12 cellular contexts compared by ENCODE assay signal in the genomic region with DNA sequence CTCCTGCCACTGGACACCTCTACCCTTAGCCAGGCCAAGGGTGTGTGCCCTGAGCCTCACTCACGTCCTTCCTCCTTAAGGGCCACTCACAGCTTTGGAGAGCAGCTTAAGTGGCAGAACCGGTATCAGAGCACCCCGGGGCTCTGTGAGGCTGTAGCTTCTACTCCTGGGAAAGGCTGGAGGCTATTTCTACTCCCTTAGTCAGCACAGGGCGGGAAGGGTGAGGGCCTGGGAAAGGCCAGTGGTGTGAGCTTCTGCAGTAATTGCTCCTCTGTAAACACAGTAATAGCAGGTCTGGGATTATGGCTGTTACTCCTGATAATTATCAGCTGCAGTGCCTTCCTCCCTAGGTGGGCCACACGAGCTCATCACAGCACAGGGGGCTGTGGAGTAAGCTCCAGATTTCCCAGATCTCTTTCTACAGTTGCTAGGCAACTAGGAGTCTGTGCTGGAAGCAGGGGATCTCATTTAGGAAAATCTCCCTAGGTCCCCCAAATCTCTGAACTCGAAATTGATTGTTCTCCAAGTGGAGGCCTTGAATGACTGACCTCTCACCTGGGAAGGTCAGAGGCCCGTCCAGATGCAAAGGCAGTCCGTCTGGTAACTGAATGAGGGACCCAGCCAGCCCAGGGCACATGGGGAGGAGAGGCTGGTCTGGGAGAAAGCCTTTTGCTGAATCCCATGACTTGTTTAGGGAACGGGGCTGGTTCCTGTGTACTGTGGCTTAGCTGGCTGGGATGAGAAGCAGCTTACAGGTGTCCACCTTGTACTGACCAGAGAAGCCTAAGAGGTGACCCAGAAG. TPM values are rescaled to one million over a fixed set of nuclear protein-coding genes. Genes with fewer than 3 reads are reported as not detected.
DNase-seq lines count a peak whose midpoint lies in the region; ATAC-seq and TF ChIP-seq lines count a peak whose summit lies in the region.
"Had no signal": no experiment of that assay in that cellular context is flagged by ENCODE, and none has a peak within 500 bp of the region (broad histone marks: within the 10 kb centered on the region; RNA-seq: fewer than 3 reads in every experiment).

No MANE protein-coding gene starts in this region.

- peak overlapping the region; percentile 30 to 47 for H3K18ac ChIP-seq in mesenchymal stem cell (ENCODE audit: low read depth in 1 of 2, low read length in 2 of 2)

- peak overlapping the region in 1 of 2 experiments; percentile 64 for H3K4ac ChIP-seq in mesenchymal stem cell (ENCODE audit: low read depth in 1 of 2, low read length in 2 of 2)

- H3K79me1 ChIP-seq in mesenchymal stem cell (replicated peaks; ENCODE audit: low read length, poor library complexity, severe bottlenecking): no peaks in the 10 kb centered on the region

- H3K4me2 ChIP-seq in mesenchymal stem cell (ENCODE audit: low read length, poor library complexity, severe bottlenecking): no peak overlapping the region

- peak overlapping the region; percentile 44 for H2BK15ac ChIP-seq in mesenchymal stem cell (ENCODE audit: low read depth, poor library complexity, severe bottlenecking)

- H2BK12ac ChIP-seq in mesenchymal stem cell (ENCODE audit: low read length in 2 of 2): peak overlapping the region; percentile 7 to 12

- H3K14ac ChIP-seq in mesenchymal stem cell (ENCODE audit: low read length in 2 of 2): peak overlapping the region in 1 of 2 experiments; percentile 3

- H2BK5ac ChIP-seq in mesenchymal stem cell (ENCODE audit: low read depth, low read length, poor library complexity, severe bottlenecking): no peak overlapping the region

- no peak overlapping the region for H3K23ac ChIP-seq in mesenchymal stem cell (ENCODE audit: low read length in 2 of 2)

- ATAC-seq in GM21423 (IDR thresholded peaks at IDR 0.05; ENCODE audit: unreplicated experiment) (no peak), HG02678 (IDR thresholded peaks at IDR 0.05; ENCODE audit: unreplicated experiment) (no peak)
- ATAC-seq: body of pancreas; CD8-positive, alpha-beta T cell had no signal

- H2AK5ac ChIP-seq in mesenchymal stem cell (ENCODE audit: low read length, severe bottlenecking): peak overlapping the region; percentile 45

- no peaks in the 10 kb centered on the region for H3K27me3 ChIP-seq in BE2C
- H3K27me3 ChIP-seq in HUES48 (ENCODE audit: control insufficient read depth, insufficient read depth, low read length): no peaks in the 10 kb centered on the region
- no peaks in the 10 kb centered on the region for H3K27me3 ChIP-seq in adipocyte (replicated peaks; ENCODE audit: control insufficient read depth, insufficient read depth, low read length)
- H3K27me3 ChIP-seq in mesenchymal stem cell (ENCODE audit: control insufficient read depth in 1 of 2, insufficient read depth in 1 of 2, low read length in 2 of 2): no peaks in the 10 kb centered on the region
- H3K27me3 ChIP-seq in WERI-Rb-1 (ENCODE audit: insufficient read depth, low read depth, severe bottlenecking): no peaks in the 10 kb centered on the region
- H3K27me3 ChIP-seq: body of pancreas had no signal

- H3K27ac ChIP-seq in HUES48 (ENCODE audit: low read depth, low read length): peak overlapping the region; percentile 27
- H3K27ac ChIP-seq in mesenchymal stem cell (ENCODE audit: low read length, poor library complexity, severe bottlenecking): no peak overlapping the region
- H3K27ac ChIP-seq in WERI-Rb-1: no peak overlapping the region
- H3K27ac ChIP-seq: body of pancreas had no signal

- peak overlapping the region; percentile 59 for H4K8ac ChIP-seq in mesenchymal stem cell (ENCODE audit: low read length)

- H4K91ac ChIP-seq in mesenchymal stem cell (ENCODE audit: low read length): peak overlapping the region; percentile 70

- DNase-seq in BE2C (peak; percentile 53), adipocyte (ENCODE audit: low read depth) (peak; percentile 63), mesenchymal stem cell (peak; percentile 90), WERI-Rb-1 (no peak), NCI-H446 treated with DMSO at 0.1 percent for 48 hours (lab: John Stamatoyannopoulos, UW) (no peak)
- DNase-seq: activated CD4-positive, alpha-beta T cell treated with anti-CD3 and anti-CD28 coated beads for 48 hours; body of pancreas; CD8-positive, alpha-beta T cell; NCI-H524 treated with DMSO at 0.1 percent for 48 hours had no signal

- no peak overlapping the region for H2BK120ac ChIP-seq in mesenchymal stem cell (ENCODE audit: low read depth, low read length)

- H3K4me1 ChIP-seq in BE2C (peaks cover 8% of the 10 kb centered on the region), HUES48 (ENCODE audit: control insufficient read depth, insufficient read depth, low read length) (peaks cover 18% of the 10 kb centered on the region), adipocyte (ENCODE audit: control insufficient read depth, insufficient read depth, low read length) (peaks cover 4% of the 10 kb centered on the region), mesenchymal stem cell (ENCODE audit: control insufficient read depth, insufficient read depth, low read depth, low read length) (peaks cover 18% of the 10 kb centered on the region)

- WGBS in mesenchymal stem cell: 28% methylated on average over 9 of the region's 9 CpGs

- H3K4me3 ChIP-seq in BE2C (ENCODE audit: low read depth, low read length) (no peak overlapping the region), HUES48 (ENCODE audit: low read depth, low read length) (no peak overlapping the region), adipocyte (ENCODE audit: low read length) (no peak overlapping the region), mesenchymal stem cell (ENCODE audit: insufficient read depth in 1 of 2, low read depth in 1 of 2, low read length in 2 of 2) (no peak overlapping the region), WERI-Rb-1 (ENCODE audit: low read depth, low read length) (no peak overlapping the region)
- H3K4me3 ChIP-seq: body of pancreas had no signal

- no peak overlapping the region for H2AFZ ChIP-seq in mesenchymal stem cell (ENCODE audit: low read depth, low read length)

- H3K36me3 ChIP-seq in BE2C (no peaks in the 10 kb centered on the region), HUES48 (ENCODE audit: control insufficient read depth, insufficient read depth, low read length) (no peaks in the 10 kb centered on the region), adipocyte (ENCODE audit: control insufficient read depth, insufficient read depth, low read length, severe bottlenecking) (no peaks in the 10 kb centered on the region), mesenchymal stem cell (ENCODE audit: control insufficient read depth in 1 of 2, insufficient read depth in 2 of 2, low read depth in 1 of 2, low read length in 2 of 2) (no peaks in the 10 kb centered on the region), WERI-Rb-1 (no peaks in the 10 kb centered on the region)

- H3K9me3 ChIP-seq in BE2C: no peaks in the 10 kb centered on the region
- H3K9me3 ChIP-seq in HUES48 (ENCODE audit: control insufficient read depth, insufficient read depth, low read length): no peaks in the 10 kb centered on the region
- H3K9me3 ChIP-seq in adipocyte (ENCODE audit: control insufficient read depth, low read length): no peaks in the 10 kb centered on the region
- H3K9me3 ChIP-seq in mesenchymal stem cell (ENCODE audit: control insufficient read depth, low read length): no peaks in the 10 kb centered on the region
- H3K9me3 ChIP-seq in WERI-Rb-1 (ENCODE audit: severe bottlenecking): no peaks in the 10 kb centered on the region
- H3K9me3 ChIP-seq: body of pancreas had no signal

- H3K9ac ChIP-seq in HUES48 (ENCODE audit: low read depth, low read length) (no peak overlapping the region), adipocyte (ENCODE audit: low read length) (no peak overlapping the region), mesenchymal stem cell (ENCODE audit: low read length) (no peak overlapping the region)

- TF ChIP-seq CTCF in BE2C (IDR thresholded peaks at IDR 0.05; ENCODE audit: low read depth, low read length) (no peak), WERI-Rb-1 (IDR thresholded peaks at IDR 0.05; ENCODE audit: low read depth, low read length) (no peak)

RNA-seq across cellular contexts. Expression of gene IER5, which starts 29.3 kb away (rescaled TPM):
- 9.9 TPM for polyA plus RNA-seq in BE2C (2012; ENCODE audit: insufficient read depth, insufficient read length, low read depth)
- 11.3 TPM for polyA plus RNA-seq in mesenchymal stem cell (2013, experiment 1 of 2)
- 11.5 TPM for polyA plus RNA-seq in mesenchymal stem cell (2013, experiment 2 of 2)

Comparison
In these comparisons a context has a peak if more than half of its experiments do, and no peak if none do; other contexts are left out.
1. DNase-seq: peak in BE2C (single experiment), adipocyte (single experiment) and mesenchymal stem cell (single experiment); none in WERI-Rb-1 (single experiment) and NCI-H446 treated with DMSO at 0.1 percent for 48 hours (single experiment).